16 cellular contexts compared by ENCODE assay signal in genomic region chr4:16993966-16994840, GRCh38.
DNase-seq lines count a peak whose midpoint lies in the region; ATAC-seq, FAIRE-seq and TF ChIP-seq lines count a peak whose summit lies in the region.
"Had no signal": no experiment of that assay in that cellular context is flagged by ENCODE, and none has a peak within 500 bp of the region (broad histone marks: within the 10 kb centered on the region; RNA-seq: fewer than 3 reads in every experiment).

No MANE protein-coding gene starts in this region.

- no peak overlapping the region for H3K27ac Mint-ChIP-seq in osteocyte (ENCODE audit: unreplicated experiment)

- no peak for TF ChIP-seq CTCF in bronchial epithelial cell (IDR thresholded peaks at IDR 0.05; ENCODE audit: insufficient read depth, low read length, severe bottlenecking)
- no peak for TF ChIP-seq CTCF in osteocyte (IDR thresholded peaks at IDR 0.05)

- 0 out of 2 replicates have a peak, but pooled peaks cover 6% of the 10 kb centered on the region for H3K9me3 ChIP-seq in HUES48 (ENCODE audit: control insufficient read depth, insufficient read depth, low read length)
- H3K9me3 ChIP-seq: A549, BE2C, HAP-1 had no signal

- no peak overlapping the region for H3K9ac ChIP-seq in HUES48 (ENCODE audit: low read depth, low read length)

- ATAC-seq in GM18867 (IDR thresholded peaks at IDR 0.05; ENCODE audit: unreplicated experiment), result no peak
- ATAC-seq: A549, K562 had no signal

- no peaks in the 10 kb centered on the region for H3K27me3 Mint-ChIP-seq in osteocyte (ENCODE audit: unreplicated experiment)
- H3K27me3 Mint-ChIP-seq: CD4-positive, alpha-beta memory T cell had no signal

- peak; percentile 18 for FAIRE-seq in bronchial epithelial cell (lab: Jason Lieb, UNC)
- FAIRE-seq: A549, D721Med, K562 had no signal

- H3K36me3 Mint-ChIP-seq in osteocyte (ENCODE audit: unreplicated experiment), result no peaks in the 10 kb centered on the region
- H3K36me3 Mint-ChIP-seq: CD4-positive, alpha-beta memory T cell had no signal

- H3K27ac ChIP-seq in HUES48 (ENCODE audit: low read depth, low read length), result peak overlapping the region; percentile 79
- H3K27ac ChIP-seq: A549, C4-2B had no signal

- H3K4me1 Mint-ChIP-seq in osteocyte (ENCODE audit: unreplicated experiment), result no peaks in the 10 kb centered on the region

- DNase-seq in bronchial epithelial cell (ENCODE audit: low read depth) (no peak), left kidney (ENCODE audit: low read depth, low spot score) (peak; percentile 64), osteocyte (ENCODE audit: extremely low spot score, unreplicated experiment) (peak; percentile 23), EL (no peak), GOT3 (lab: John Stamatoyannopoulos, UW) (no peak)
- DNase-seq: BE2C; CD4-positive, alpha-beta memory T cell; DMS153; DND-41 had no signal

- H3K36me3 ChIP-seq in HUES48 (ENCODE audit: control insufficient read depth, insufficient read depth, low read length), result no peaks in the 10 kb centered on the region
- H3K36me3 ChIP-seq in bronchial epithelial cell (ENCODE audit: control insufficient read depth, insufficient read depth, low read length), result no peaks in the 10 kb centered on the region
- H3K36me3 ChIP-seq: BE2C, HAP-1 had no signal

- H3K9me3 Mint-ChIP-seq in osteocyte (ENCODE audit: unreplicated experiment), result no peaks in the 10 kb centered on the region

- H3K4me3 ChIP-seq in HUES48 (ENCODE audit: low read depth, low read length) (no peak overlapping the region), bronchial epithelial cell (ENCODE audit: low read depth, low read length) (no peak overlapping the region)
- H3K4me3 ChIP-seq: A549, HAP-1, K562 had no signal

- H3K27me3 ChIP-seq in HUES48 (ENCODE audit: control insufficient read depth, insufficient read depth, low read length) (no peaks in the 10 kb centered on the region), bronchial epithelial cell (ENCODE audit: control insufficient read depth, insufficient read depth, low read length) (no peaks in the 10 kb centered on the region)
- H3K27me3 ChIP-seq: BE2C had no signal

- no peak overlapping the region for H3K4me3 Mint-ChIP-seq in osteocyte (ENCODE audit: unreplicated experiment)
- H3K4me3 Mint-ChIP-seq: CD4-positive, alpha-beta memory T cell had no signal

- H3K4me1 ChIP-seq in HUES48 (ENCODE audit: control insufficient read depth, insufficient read depth, low read length), result peaks cover 29% of the 10 kb centered on the region
- H3K4me1 ChIP-seq: A549, BE2C, HAP-1 had no signal

Comparison
In these comparisons a context has a peak if more than half of its experiments do, and no peak if none do; other contexts are left out.
1. DNase-seq: peak in left kidney (single experiment) and osteocyte (single experiment); none in bronchial epithelial cell (single experiment), EL (single experiment) and GOT3 (single experiment).